Comparison of ENCODE assay signal across 1 cellular context in the genomic region with DNA sequence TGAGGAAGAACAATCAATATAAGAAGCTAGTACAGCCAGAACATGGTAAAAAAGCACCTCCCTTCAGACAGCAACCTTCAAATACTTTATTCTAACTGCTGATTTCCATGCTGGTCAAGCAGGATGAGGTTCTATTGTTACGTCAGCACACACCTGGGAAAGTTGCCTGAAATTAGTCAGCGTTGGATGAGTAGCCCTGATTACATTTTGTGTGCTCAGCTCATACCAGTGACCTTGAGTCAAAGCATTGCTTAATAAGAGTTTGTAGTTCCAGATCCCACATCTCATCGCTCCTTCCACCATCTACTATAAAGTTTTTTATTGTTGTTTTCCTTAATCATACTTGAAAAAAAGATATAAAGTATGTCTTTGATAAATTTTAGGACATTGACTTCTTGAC.
TF ChIP-seq lines count a peak whose summit lies in the region.

No MANE protein-coding gene starts in this region.

TF ChIP-seq in HepG2, 621 proteins besides CTCF, POLR2A, EP300 and RAD21 (continued from another document):
- TF ChIP-seq NKX3-1 (CRISPR knock-in tag; IDR thresholded peaks at IDR 0.05), result no peak
